In genomic region chr12:51626115-51626514, GRCh38 we compare ENCODE assay signal across 27 cellular contexts.
"Had no signal": no experiment of that assay in that cellular context is flagged by ENCODE, and none has a peak within 500 bp of the region (broad histone marks: within the 10 kb centered on the region; RNA-seq: fewer than 3 reads in every experiment).

No MANE protein-coding gene starts in this region.

- H3K36me3 ChIP-seq: left lung, right atrium auricular region, spleen, suprapubic skin, thoracic aorta, tibial artery, vagina had no signal

- H3K4me3 ChIP-seq: left lung, lung, right atrium auricular region, skin epidermis, spleen, suprapubic skin, thoracic aorta, tibial artery, vagina had no signal

- FAIRE-seq: keratinocyte had no signal

- H3K9me3 ChIP-seq: left lung, right atrium auricular region, spleen, suprapubic skin, thoracic aorta, tibial artery, vagina had no signal

- H3K36me3 Mint-ChIP-seq: mesothelial cell of epicardium; stimulated activated effector memory CD8-positive, alpha-beta T cell treated with anti-CD3 and anti-CD28 coated beads, Interleukin-12 subunit alpha, Interleukin-12 subunit beta, amount 100 ng/mL, for 72 hours had no signal

- H3K9me3 Mint-ChIP-seq: mesothelial cell of epicardium; naive thymus-derived CD8-positive, alpha-beta T cell; nephron; stimulated activated effector memory CD8-positive, alpha-beta T cell treated with anti-CD3 and anti-CD28 coated beads, Interleukin-12 subunit alpha, Interleukin-12 subunit beta, amount 100 ng/mL, for 72 hours; stimulated activated naive CD8-positive, alpha-beta T cell treated with anti-CD3 and anti-CD28 coated beads, Interleukin-15, Interleukin-2, amounts not matched to agents 100 ng/mL and 50 ng/mL, for 24 hours had no signal

- H3K4me1 ChIP-seq: left lung, right atrium auricular region, spleen, suprapubic skin, tibial artery, vagina had no signal

- H3K27ac ChIP-seq: left lung, right atrium auricular region, skin epidermis, spleen, suprapubic skin, thoracic aorta, tibial artery, vagina had no signal

- DNase-seq: head of caudate nucleus; hippocampal formation; kidney glomerular epithelial cell; left cardiac atrium; left lung; mesendoderm; naive thymus-derived CD8-positive, alpha-beta T cell; nucleus accumbens; spleen; stimulated activated CD4-positive, alpha-beta T cell treated with anti-CD3 and anti-CD28 coated beads, Interleukin-4, amount 100 ng/mL, for 24 hours; stimulated activated naive CD4-positive, alpha-beta T cell; tibial artery; trophoblast cell had no signal

- H3K4me3 Mint-ChIP-seq: mesothelial cell of epicardium; naive thymus-derived CD8-positive, alpha-beta T cell; nephron; neural crest cell; stimulated activated effector memory CD8-positive, alpha-beta T cell treated with anti-CD3 and anti-CD28 coated beads, Interleukin-12 subunit alpha, Interleukin-12 subunit beta, amount 100 ng/mL, for 72 hours; stimulated activated naive CD8-positive, alpha-beta T cell treated with anti-CD3 and anti-CD28 coated beads, Interleukin-15, Interleukin-2, amounts not matched to agents 100 ng/mL and 50 ng/mL, for 24 hours had no signal

- H3K4me1 Mint-ChIP-seq: mesothelial cell of epicardium; naive thymus-derived CD8-positive, alpha-beta T cell; stimulated activated effector memory CD8-positive, alpha-beta T cell treated with anti-CD3 and anti-CD28 coated beads, Interleukin-12 subunit alpha, Interleukin-12 subunit beta, amount 100 ng/mL, for 72 hours had no signal

- H3K27ac Mint-ChIP-seq: mesothelial cell of epicardium; naive thymus-derived CD8-positive, alpha-beta T cell; nephron; progenitor cell of endocrine pancreas; stimulated activated effector memory CD8-positive, alpha-beta T cell treated with anti-CD3 and anti-CD28 coated beads, Interleukin-12 subunit alpha, Interleukin-12 subunit beta, amount 100 ng/mL, for 72 hours; stimulated activated naive CD8-positive, alpha-beta T cell treated with anti-CD3 and anti-CD28 coated beads, Interleukin-15, Interleukin-2, amounts not matched to agents 100 ng/mL and 50 ng/mL, for 24 hours had no signal

- H3K27me3 ChIP-seq: left lung, right atrium auricular region, suprapubic skin, tibial artery, vagina had no signal

- ATAC-seq: left cardiac atrium; left lung; naive thymus-derived CD8-positive, alpha-beta T cell; sciatic nerve; stimulated activated effector memory CD8-positive, alpha-beta T cell treated with anti-CD3 and anti-CD28 coated beads, Interleukin-12 subunit alpha, Interleukin-12 subunit beta, amount 100 ng/mL, for 72 hours had no signal

- H3K27me3 Mint-ChIP-seq: progenitor cell of endocrine pancreas had no signal
